31 cellular contexts compared by ENCODE assay signal in genomic region chr15:96183020-96183926, GRCh38.
DNase-seq lines count a peak whose midpoint lies in the region; ATAC-seq, FAIRE-seq and TF ChIP-seq lines count a peak whose summit lies in the region.
"Had no signal": no experiment of that assay in that cellular context is flagged by ENCODE, and none has a peak within 500 bp of the region (broad histone marks: within the 10 kb centered on the region; RNA-seq: fewer than 3 reads in every experiment).

No MANE protein-coding gene starts in this region.

- peaks cover 13 to 22% of the 10 kb centered on the region in 2 donors for H3K4me1 ChIP-seq in kidney (ENCODE audit: control insufficient read depth in 1 of 2, insufficient read depth in 1 of 2, low read depth in 1 of 2, low read length in 2 of 2)

- no peaks in the 10 kb centered on the region for H3K36me3 ChIP-seq in kidney (ENCODE audit: control insufficient read depth in 1 of 2, insufficient read depth in 2 of 2, low read length in 2 of 2)

- POLR2A ChIA-PET in activated CD8-positive, alpha-beta T cell treated with anti-CD3 and anti-CD28 coated beads for 36 hours (lab: Charles Lee), result interaction anchor here (0.7 kb wide), 1 partner anchor 12 kb away, joined by 3 read pairs; no protein-coding TSS in a partner anchor

- no peaks in the 10 kb centered on the region for H3K9me3 ChIP-seq in kidney (ENCODE audit: control insufficient read depth in 1 of 2, low read length in 2 of 2)

- no peak for ATAC-seq in activated CD8-positive, alpha-beta T cell treated with anti-CD3 and anti-CD28 coated beads for 36 hours
- no peak for ATAC-seq in HG03571 (IDR thresholded peaks at IDR 0.05; ENCODE audit: unreplicated experiment)
- ATAC-seq: naive thymus-derived CD8-positive, alpha-beta T cell; stimulated activated naive CD8-positive, alpha-beta T cell treated with anti-CD3 and anti-CD28 coated beads, Interleukin-15, Interleukin-2, amounts not matched to agents 100 U/mL and 50 U/mL, for 24 hours had no signal

- DNase-seq in MV-4-11 (lab: John Stamatoyannopoulos, UW) (peak; percentile 87), kidney (no peak), progenitor cell of endocrine pancreas (ENCODE audit: low spot score, unreplicated experiment) (no peak), foreskin melanocyte (no peak), midbrain (lab: John Stamatoyannopoulos, UW) (no peak)
- DNase-seq in activated CD8-positive, alpha-beta T cell treated with anti-CD3 and anti-CD28 coated beads for 36 hours, result no peak
- DNase-seq: activated CD4-positive, alpha-beta memory T cell treated with anti-CD3 and anti-CD28 coated beads for 36 hours; activated CD4-positive, alpha-beta T cell treated with anti-CD3 and anti-CD28 coated beads for 1 hour; activated CD8-positive, alpha-beta memory T cell treated with anti-CD3 and anti-CD28 coated beads, Interleukin-2, amount 50 U/mL, for 48 hours; activated naive CD4-positive, alpha-beta T cell treated with Interleukin-2 at 50 U/mL for 16 hours; endodermal cell; foreskin fibroblast; head of caudate nucleus; MM.1S; naive thymus-derived CD8-positive, alpha-beta T cell; NCI-H1417; NCI-H2081; NCI-H226; occipital lobe; SHP77 treated with DMSO at 0.1 percent for 48 hours; stimulated activated naive CD8-positive, alpha-beta T cell treated with anti-CD3 and anti-CD28 coated beads, Interleukin-15, Interleukin-2, amounts not matched to agents 100 U/mL and 50 U/mL, for 24 hours had no signal

- no peak for TF ChIP-seq CTCF in kidney (IDR thresholded peaks at IDR 0.05; ENCODE audit: borderline replicate concordance, extremely low read depth, insufficient read depth)
- no peak for TF ChIP-seq CTCF in progenitor cell of endocrine pancreas (IDR thresholded peaks at IDR 0.05; ENCODE audit: unreplicated experiment)
- TF ChIP-seq CTCF in activated CD8-positive, alpha-beta T cell treated with anti-CD3 and anti-CD28 coated beads for 36 hours (IDR thresholded peaks at IDR 0.05), result no peak

- no peak for FAIRE-seq in kidney (lab: Jason Lieb, UNC)
- FAIRE-seq: GM19239, keratinocyte, RCC 7860, small intestine had no signal

- peaks cover 40% of the 10 kb centered on the region for H3K4me1 Mint-ChIP-seq in progenitor cell of endocrine pancreas (ENCODE audit: low read depth)
- H3K4me1 Mint-ChIP-seq in activated CD8-positive, alpha-beta T cell treated with anti-CD3 and anti-CD28 coated beads for 36 hours (ENCODE audit: low read depth), result no peaks in the 10 kb centered on the region
- H3K4me1 Mint-ChIP-seq: CD14-positive monocyte had no signal

- H3K4me3 Mint-ChIP-seq in progenitor cell of endocrine pancreas (ENCODE audit: low read depth), result peak overlapping the region; percentile 42
- H3K4me3 Mint-ChIP-seq in activated CD8-positive, alpha-beta T cell treated with anti-CD3 and anti-CD28 coated beads for 36 hours, result no peak overlapping the region
- H3K4me3 Mint-ChIP-seq: activated CD4-positive, alpha-beta memory T cell treated with anti-CD3 and anti-CD28 coated beads for 36 hours; activated T-helper 1 cell treated with anti-CD3 and anti-CD28 coated beads, Interleukin-12 subunit alpha, Interleukin-12 subunit beta, Interleukin-2, Interleukin-4 antibody, amounts not matched to agents 30 ng/mL and 10 ng/mL and 1 ng/mL, durations not matched to agents 14 hours and 24 hours and 36 hours; CD14-positive monocyte; dendritic cell treated with granulocyte-macrophage colony-stimulating factor and Interleukin-4, amounts not matched to agents 40 ng/mL and 50 ng/mL, for 4 days; endodermal cell; naive thymus-derived CD8-positive, alpha-beta T cell had no signal

- H3K9ac ChIP-seq in kidney (ENCODE audit: low read length in 2 of 2), result no peak overlapping the region
- H3K9ac ChIP-seq: KMS-11 had no signal

- H3K27ac ChIP-seq in kidney (ENCODE audit: low read depth in 2 of 2, low read length in 2 of 2), result peak overlapping the region; percentile 73 to 78
- H3K27ac ChIP-seq: HL-60, KMS-11 had no signal

- peaks cover 5% of the 10 kb centered on the region for H3K27me3 Mint-ChIP-seq in progenitor cell of endocrine pancreas
- no peaks in the 10 kb centered on the region for H3K27me3 Mint-ChIP-seq in activated CD8-positive, alpha-beta T cell treated with anti-CD3 and anti-CD28 coated beads for 36 hours
- H3K27me3 Mint-ChIP-seq: dendritic cell treated with granulocyte-macrophage colony-stimulating factor and Interleukin-4, amounts not matched to agents 40 ng/mL and 50 ng/mL, for 4 days had no signal

- CTCF ChIA-PET in activated CD8-positive, alpha-beta T cell treated with anti-CD3 and anti-CD28 coated beads for 36 hours (lab: Charles Lee), result no interaction called here

- intact Hi-C loops in kidney (cut with DNase I), result no loop called here
- intact Hi-C loops in activated CD8-positive, alpha-beta T cell treated with anti-CD3 and anti-CD28 coated beads for 36 hours (cut with micrococcal nuclease), result no loop called here

- peak overlapping the region; percentile 88 for H3K27ac Mint-ChIP-seq in progenitor cell of endocrine pancreas
- no peak overlapping the region for H3K27ac Mint-ChIP-seq in activated CD8-positive, alpha-beta T cell treated with anti-CD3 and anti-CD28 coated beads for 36 hours
- H3K27ac Mint-ChIP-seq: activated CD4-positive, alpha-beta memory T cell treated with anti-CD3 and anti-CD28 coated beads for 36 hours; activated T-helper 1 cell treated with anti-CD3 and anti-CD28 coated beads, Interleukin-12 subunit alpha, Interleukin-12 subunit beta, Interleukin-2, Interleukin-4 antibody, amounts not matched to agents 30 ng/mL and 10 ng/mL and 1 ng/mL, durations not matched to agents 14 hours and 24 hours and 36 hours; CD14-positive monocyte; dendritic cell treated with granulocyte-macrophage colony-stimulating factor and Interleukin-4, amounts not matched to agents 40 ng/mL and 50 ng/mL, for 4 days; endodermal cell; naive thymus-derived CD8-positive, alpha-beta T cell had no signal

- peak overlapping the region in 1 of 2 donors; percentile 24 for H3K4me3 ChIP-seq in kidney (ENCODE audit: low read length in 2 of 2)

- H3K9me3 Mint-ChIP-seq in progenitor cell of endocrine pancreas (ENCODE audit: low read depth), result no peaks in the 10 kb centered on the region
- H3K9me3 Mint-ChIP-seq in activated CD8-positive, alpha-beta T cell treated with anti-CD3 and anti-CD28 coated beads for 36 hours, result no peaks in the 10 kb centered on the region
- H3K9me3 Mint-ChIP-seq: activated CD4-positive, alpha-beta memory T cell treated with anti-CD3 and anti-CD28 coated beads for 36 hours; activated T-helper 1 cell treated with anti-CD3 and anti-CD28 coated beads, Interleukin-12 subunit alpha, Interleukin-12 subunit beta, Interleukin-2, Interleukin-4 antibody, amounts not matched to agents 30 ng/mL and 10 ng/mL and 1 ng/mL, durations not matched to agents 14 hours and 24 hours and 36 hours; dendritic cell treated with granulocyte-macrophage colony-stimulating factor and Interleukin-4, amounts not matched to agents 40 ng/mL and 50 ng/mL, for 4 days; endodermal cell had no signal

- H3K36me3 Mint-ChIP-seq in progenitor cell of endocrine pancreas (ENCODE audit: insufficient read depth), result no peaks in the 10 kb centered on the region
- no peaks in the 10 kb centered on the region for H3K36me3 Mint-ChIP-seq in activated CD8-positive, alpha-beta T cell treated with anti-CD3 and anti-CD28 coated beads for 36 hours (ENCODE audit: low read depth)
- H3K36me3 Mint-ChIP-seq: activated CD4-positive, alpha-beta memory T cell treated with anti-CD3 and anti-CD28 coated beads for 36 hours; CD14-positive monocyte; naive thymus-derived CD8-positive, alpha-beta T cell had no signal
